Comparison of ENCODE assay signal across 1 cellular context in the genomic region with DNA sequence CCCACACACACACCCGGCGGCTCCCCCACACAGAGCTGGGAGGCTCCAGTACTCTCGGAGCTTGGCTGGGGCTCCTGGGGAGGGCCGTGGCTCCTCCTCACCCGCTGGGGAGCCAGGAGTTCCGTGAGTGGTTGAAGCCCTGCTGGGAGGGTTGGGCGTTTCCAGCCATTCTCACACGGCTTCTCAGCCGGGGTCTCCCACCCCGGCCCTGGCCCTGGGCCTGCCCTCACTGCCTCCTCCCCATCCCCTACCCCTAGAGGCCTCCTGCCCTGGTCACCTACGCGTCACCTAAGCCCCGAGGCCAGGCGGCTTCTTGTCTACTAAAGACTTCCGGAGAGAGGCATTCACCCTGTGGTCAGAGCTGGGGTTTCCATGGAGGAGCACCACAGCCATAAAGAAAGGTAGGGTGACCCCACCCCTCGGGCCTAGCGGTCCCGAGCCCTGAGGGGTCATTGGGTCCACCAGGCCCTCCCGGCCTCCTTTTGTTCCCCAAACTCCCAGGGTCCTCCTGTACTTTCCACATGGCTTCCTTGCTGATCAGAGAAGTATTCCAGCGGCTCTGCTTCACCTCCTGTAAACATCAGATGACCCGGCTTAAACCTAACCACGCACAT.
TF ChIP-seq lines count a peak whose summit lies in the region.

No MANE protein-coding gene starts in this region.

TF ChIP-seq in HepG2, 621 proteins besides CTCF, POLR2A, EP300 and RAD21 (continued from another document and continues in another):
- TF ChIP-seq, protein P1, sequence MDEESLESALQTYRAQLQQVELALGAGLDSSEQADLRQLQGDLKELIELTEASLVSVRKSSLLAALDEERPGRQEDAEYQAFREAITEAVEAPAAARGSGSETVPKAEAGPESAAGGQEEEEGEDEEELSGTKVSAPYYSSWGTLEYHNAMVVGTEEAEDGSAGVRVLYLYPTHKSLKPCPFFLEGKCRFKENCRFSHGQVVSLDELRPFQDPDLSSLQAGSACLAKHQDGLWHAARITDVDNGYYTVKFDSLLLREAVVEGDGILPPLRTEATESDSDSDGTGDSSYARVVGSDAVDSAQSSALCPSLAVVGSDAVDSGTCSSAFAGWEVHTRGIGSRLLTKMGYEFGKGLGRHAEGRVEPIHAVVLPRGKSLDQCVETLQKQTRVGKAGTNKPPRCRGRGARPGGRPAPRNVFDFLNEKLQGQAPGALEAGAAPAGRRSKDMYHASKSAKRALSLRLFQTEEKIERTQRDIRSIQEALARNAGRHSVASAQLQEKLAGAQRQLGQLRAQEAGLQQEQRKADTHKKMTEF (CRISPR knock-in tag; IDR thresholded peaks at IDR 0.05) = peak; percentile 61; the same call in 1 of the 2 replicates
- TF ChIP-seq ZIK1 (CRISPR knock-in tag; IDR thresholded peaks at IDR 0.05; ENCODE audit: borderline replicate concordance, low read depth) = no peak
- no peak for TF ChIP-seq BRCA1 (CRISPR knock-in tag; IDR thresholded peaks at IDR 0.05)
- TF ChIP-seq, protein P2, sequence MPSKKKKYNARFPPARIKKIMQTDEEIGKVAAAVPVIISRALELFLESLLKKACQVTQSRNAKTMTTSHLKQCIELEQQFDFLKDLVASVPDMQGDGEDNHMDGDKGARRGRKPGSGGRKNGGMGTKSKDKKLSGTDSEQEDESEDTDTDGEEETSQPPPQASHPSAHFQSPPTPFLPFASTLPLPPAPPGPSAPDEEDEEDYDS (CRISPR knock-in tag; IDR thresholded peaks at IDR 0.05) = no peak; the same call in 1 of the 2 replicates
- TF ChIP-seq ZMYM3 (CRISPR knock-in tag; IDR thresholded peaks at IDR 0.05) = peak; percentile 10; the same call in 1 of the 2 replicates
- TF ChIP-seq MBNL3 (CRISPR knock-in tag; conservative IDR thresholded peaks at IDR 0.05) = no peak
- no peak for TF ChIP-seq ZSCAN21 (CRISPR knock-in tag; IDR thresholded peaks at IDR 0.05; ENCODE audit: borderline replicate concordance)
- TF ChIP-seq, protein P3, sequence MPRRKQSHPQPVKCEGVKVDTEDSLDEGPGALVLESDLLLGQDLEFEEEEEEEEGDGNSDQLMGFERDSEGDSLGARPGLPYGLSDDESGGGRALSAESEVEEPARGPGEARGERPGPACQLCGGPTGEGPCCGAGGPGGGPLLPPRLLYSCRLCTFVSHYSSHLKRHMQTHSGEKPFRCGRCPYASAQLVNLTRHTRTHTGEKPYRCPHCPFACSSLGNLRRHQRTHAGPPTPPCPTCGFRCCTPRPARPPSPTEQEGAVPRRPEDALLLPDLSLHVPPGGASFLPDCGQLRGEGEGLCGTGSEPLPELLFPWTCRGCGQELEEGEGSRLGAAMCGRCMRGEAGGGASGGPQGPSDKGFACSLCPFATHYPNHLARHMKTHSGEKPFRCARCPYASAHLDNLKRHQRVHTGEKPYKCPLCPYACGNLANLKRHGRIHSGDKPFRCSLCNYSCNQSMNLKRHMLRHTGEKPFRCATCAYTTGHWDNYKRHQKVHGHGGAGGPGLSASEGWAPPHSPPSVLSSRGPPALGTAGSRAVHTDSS (CRISPR knock-in tag; conservative IDR thresholded peaks at IDR 0.05) = no peak
- TF ChIP-seq, protein P4, sequence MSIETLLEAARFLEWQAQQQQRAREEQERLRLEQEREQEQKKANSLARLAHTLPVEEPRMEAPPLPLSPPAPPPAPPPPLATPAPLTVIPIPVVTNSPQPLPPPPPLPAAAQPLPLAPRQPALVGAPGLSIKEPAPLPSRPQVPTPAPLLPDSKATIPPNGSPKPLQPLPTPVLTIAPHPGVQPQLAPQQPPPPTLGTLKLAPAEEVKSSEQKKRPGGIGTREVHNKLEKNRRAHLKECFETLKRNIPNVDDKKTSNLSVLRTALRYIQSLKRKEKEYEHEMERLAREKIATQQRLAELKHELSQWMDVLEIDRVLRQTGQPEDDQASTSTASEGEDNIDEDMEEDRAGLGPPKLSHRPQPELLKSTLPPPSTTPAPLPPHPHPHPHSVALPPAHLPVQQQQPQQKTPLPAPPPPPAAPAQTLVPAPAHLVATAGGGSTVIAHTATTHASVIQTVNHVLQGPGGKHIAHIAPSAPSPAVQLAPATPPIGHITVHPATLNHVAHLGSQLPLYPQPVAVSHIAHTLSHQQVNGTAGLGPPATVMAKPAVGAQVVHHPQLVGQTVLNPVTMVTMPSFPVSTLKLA (IDR thresholded peaks at IDR 0.05) = no peak
- peak; percentile 34; the same call in 1 of the 2 replicates for TF ChIP-seq SP4 (CRISPR knock-in tag; IDR thresholded peaks at IDR 0.05)
- TF ChIP-seq, protein P5, sequence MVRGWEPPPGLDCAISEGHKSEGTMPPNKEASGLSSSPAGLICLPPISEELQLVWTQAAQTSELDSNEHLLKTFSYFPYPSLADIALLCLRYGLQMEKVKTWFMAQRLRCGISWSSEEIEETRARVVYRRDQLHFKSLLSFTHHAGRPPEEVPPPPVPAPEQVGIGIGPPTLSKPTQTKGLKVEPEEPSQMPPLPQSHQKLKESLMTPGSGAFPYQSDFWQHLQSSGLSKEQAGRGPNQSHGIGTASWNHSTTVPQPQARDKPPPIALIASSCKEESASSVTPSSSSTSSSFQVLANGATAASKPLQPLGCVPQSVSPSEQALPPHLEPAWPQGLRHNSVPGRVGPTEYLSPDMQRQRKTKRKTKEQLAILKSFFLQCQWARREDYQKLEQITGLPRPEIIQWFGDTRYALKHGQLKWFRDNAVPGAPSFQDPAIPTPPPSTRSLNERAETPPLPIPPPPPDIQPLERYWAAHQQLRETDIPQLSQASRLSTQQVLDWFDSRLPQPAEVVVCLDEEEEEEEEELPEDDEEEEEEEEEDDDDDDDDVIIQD (CRISPR knock-in tag; IDR thresholded peaks at IDR 0.05; ENCODE audit: low read depth) = no peak
- peak; percentile 93 for TF ChIP-seq SRSF1 (optimal IDR thresholded peaks at IDR 0.05; ENCODE audit: low read depth, low read length)
- TF ChIP-seq GFI1 (CRISPR knock-in tag; IDR thresholded peaks at IDR 0.05; ENCODE audit: borderline replicate concordance) = no peak
- TF ChIP-seq, protein P6, sequence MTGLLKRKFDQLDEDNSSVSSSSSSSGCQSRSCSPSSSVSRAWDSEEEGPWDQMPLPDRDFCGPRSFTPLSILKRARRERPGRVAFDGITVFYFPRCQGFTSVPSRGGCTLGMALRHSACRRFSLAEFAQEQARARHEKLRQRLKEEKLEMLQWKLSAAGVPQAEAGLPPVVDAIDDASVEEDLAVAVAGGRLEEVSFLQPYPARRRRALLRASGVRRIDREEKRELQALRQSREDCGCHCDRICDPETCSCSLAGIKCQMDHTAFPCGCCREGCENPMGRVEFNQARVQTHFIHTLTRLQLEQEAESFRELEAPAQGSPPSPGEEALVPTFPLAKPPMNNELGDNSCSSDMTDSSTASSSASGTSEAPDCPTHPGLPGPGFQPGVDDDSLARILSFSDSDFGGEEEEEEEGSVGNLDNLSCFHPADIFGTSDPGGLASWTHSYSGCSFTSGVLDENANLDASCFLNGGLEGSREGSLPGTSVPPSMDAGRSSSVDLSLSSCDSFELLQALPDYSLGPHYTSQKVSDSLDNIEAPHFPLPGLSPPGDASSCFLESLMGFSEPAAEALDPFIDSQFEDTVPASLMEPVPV (CRISPR knock-in tag; IDR thresholded peaks at IDR 0.05) = 0 out of 2 replicates have a peak, but pooled peaks have one; percentile 55
- no peak for TF ChIP-seq ATF7 (IDR thresholded peaks at IDR 0.05)
- no peak; the same call in 1 of the 2 replicates for TF ChIP-seq ATF7 (CRISPR knock-in tag; IDR thresholded peaks at IDR 0.05)
- TF ChIP-seq ZFP37 (CRISPR knock-in tag; IDR thresholded peaks at IDR 0.05; ENCODE audit: borderline replicate concordance) = no peak
- no peak for TF ChIP-seq FOXA3 (CRISPR knock-in tag; IDR thresholded peaks at IDR 0.05)
- no peak for TF ChIP-seq BHLHE40 (IDR thresholded peaks at IDR 0.05; ENCODE audit: low read length)
- TF ChIP-seq ZNF224 (CRISPR knock-in tag; IDR thresholded peaks at IDR 0.05) = 0 out of 2 replicates have a peak, but pooled peaks have one; percentile 59
- peak; percentile 57; the same call in 1 of the 2 replicates for TF ChIP-seq PHF21A (CRISPR knock-in tag; IDR thresholded peaks at IDR 0.05)
- TF ChIP-seq ZNF329 (CRISPR knock-in tag; IDR thresholded peaks at IDR 0.05; ENCODE audit: low read depth) = peak; percentile 44; the same call in 1 of the 2 replicates
- TF ChIP-seq MTF1 (CRISPR knock-in tag; IDR thresholded peaks at IDR 0.05) = no peak
- TF ChIP-seq, protein P7, sequence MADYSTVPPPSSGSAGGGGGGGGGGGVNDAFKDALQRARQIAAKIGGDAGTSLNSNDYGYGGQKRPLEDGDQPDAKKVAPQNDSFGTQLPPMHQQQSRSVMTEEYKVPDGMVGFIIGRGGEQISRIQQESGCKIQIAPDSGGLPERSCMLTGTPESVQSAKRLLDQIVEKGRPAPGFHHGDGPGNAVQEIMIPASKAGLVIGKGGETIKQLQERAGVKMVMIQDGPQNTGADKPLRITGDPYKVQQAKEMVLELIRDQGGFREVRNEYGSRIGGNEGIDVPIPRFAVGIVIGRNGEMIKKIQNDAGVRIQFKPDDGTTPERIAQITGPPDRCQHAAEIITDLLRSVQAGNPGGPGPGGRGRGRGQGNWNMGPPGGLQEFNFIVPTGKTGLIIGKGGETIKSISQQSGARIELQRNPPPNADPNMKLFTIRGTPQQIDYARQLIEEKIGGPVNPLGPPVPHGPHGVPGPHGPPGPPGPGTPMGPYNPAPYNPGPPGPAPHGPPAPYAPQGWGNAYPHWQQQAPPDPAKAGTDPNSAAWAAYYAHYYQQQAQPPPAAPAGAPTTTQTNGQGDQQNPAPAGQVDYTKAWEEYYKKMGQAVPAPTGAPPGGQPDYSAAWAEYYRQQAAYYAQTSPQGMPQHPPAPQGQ (CRISPR knock-in tag; IDR thresholded peaks at IDR 0.05; ENCODE audit: borderline replicate concordance) = no peak
- TF ChIP-seq ZNF562 (CRISPR knock-in tag; IDR thresholded peaks at IDR 0.05; ENCODE audit: borderline replicate concordance) = no peak
- TF ChIP-seq ZNF83 (CRISPR knock-in tag; IDR thresholded peaks at IDR 0.05; ENCODE audit: borderline replicate concordance) = no peak
- no peak for TF ChIP-seq ATRX (CRISPR knock-in tag; IDR thresholded peaks at IDR 0.05; ENCODE audit: borderline replicate concordance)
- TF ChIP-seq, protein P8, sequence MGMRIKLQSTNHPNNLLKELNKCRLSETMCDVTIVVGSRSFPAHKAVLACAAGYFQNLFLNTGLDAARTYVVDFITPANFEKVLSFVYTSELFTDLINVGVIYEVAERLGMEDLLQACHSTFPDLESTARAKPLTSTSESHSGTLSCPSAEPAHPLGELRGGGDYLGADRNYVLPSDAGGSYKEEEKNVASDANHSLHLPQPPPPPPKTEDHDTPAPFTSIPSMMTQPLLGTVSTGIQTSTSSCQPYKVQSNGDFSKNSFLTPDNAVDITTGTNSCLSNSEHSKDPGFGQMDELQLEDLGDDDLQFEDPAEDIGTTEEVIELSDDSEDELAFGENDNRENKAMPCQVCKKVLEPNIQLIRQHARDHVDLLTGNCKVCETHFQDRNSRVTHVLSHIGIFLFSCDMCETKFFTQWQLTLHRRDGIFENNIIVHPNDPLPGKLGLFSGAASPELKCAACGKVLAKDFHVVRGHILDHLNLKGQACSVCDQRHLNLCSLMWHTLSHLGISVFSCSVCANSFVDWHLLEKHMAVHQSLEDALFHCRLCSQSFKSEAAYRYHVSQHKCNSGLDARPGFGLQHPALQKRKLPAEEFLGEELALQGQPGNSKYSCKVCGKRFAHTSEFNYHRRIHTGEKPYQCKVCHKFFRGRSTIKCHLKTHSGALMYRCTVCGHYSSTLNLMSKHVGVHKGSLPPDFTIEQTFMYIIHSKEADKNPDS (CRISPR knock-in tag; IDR thresholded peaks at IDR 0.05) = peak; percentile 70; the same call in 1 of the 2 replicates
- TF ChIP-seq, protein P9, sequence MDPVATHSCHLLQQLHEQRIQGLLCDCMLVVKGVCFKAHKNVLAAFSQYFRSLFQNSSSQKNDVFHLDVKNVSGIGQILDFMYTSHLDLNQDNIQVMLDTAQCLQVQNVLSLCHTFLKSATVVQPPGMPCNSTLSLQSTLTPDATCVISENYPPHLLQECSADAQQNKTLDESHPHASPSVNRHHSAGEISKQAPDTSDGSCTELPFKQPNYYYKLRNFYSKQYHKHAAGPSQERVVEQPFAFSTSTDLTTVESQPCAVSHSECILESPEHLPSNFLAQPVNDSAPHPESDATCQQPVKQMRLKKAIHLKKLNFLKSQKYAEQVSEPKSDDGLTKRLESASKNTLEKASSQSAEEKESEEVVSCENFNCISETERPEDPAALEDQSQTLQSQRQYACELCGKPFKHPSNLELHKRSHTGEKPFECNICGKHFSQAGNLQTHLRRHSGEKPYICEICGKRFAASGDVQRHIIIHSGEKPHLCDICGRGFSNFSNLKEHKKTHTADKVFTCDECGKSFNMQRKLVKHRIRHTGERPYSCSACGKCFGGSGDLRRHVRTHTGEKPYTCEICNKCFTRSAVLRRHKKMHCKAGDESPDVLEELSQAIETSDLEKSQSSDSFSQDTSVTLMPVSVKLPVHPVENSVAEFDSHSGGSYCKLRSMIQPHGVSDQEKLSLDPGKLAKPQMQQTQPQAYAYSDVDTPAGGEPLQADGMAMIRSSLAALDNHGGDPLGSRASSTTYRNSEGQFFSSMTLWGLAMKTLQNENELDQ (CRISPR knock-in tag; IDR thresholded peaks at IDR 0.05; ENCODE audit: borderline replicate concordance) = no peak
- TF ChIP-seq, protein P10, sequence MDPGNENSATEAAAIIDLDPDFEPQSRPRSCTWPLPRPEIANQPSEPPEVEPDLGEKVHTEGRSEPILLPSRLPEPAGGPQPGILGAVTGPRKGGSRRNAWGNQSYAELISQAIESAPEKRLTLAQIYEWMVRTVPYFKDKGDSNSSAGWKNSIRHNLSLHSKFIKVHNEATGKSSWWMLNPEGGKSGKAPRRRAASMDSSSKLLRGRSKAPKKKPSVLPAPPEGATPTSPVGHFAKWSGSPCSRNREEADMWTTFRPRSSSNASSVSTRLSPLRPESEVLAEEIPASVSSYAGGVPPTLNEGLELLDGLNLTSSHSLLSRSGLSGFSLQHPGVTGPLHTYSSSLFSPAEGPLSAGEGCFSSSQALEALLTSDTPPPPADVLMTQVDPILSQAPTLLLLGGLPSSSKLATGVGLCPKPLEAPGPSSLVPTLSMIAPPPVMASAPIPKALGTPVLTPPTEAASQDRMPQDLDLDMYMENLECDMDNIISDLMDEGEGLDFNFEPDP (CRISPR knock-in tag; conservative IDR thresholded peaks at IDR 0.05) = no peak
- TF ChIP-seq ZNF746 (CRISPR knock-in tag; IDR thresholded peaks at IDR 0.05) = no peak; the same call in none of the 2 replicates
- TF ChIP-seq LCORL (IDR thresholded peaks at IDR 0.05) = no peak
- peak; percentile 67 for TF ChIP-seq LCORL (CRISPR knock-in tag; IDR thresholded peaks at IDR 0.05)
- no peak for TF ChIP-seq SP140L (CRISPR knock-in tag; IDR thresholded peaks at IDR 0.05; ENCODE audit: borderline replicate concordance)
- TF ChIP-seq RFX1 (IDR thresholded peaks at IDR 0.05) = no peak
- no peak for TF ChIP-seq ZNF7 (CRISPR knock-in tag; IDR thresholded peaks at IDR 0.05)
- TF ChIP-seq KDM5A (IDR thresholded peaks at IDR 0.05; ENCODE audit: borderline replicate concordance, low read length) = no peak
- TF ChIP-seq STAG1 (CRISPR knock-in tag; IDR thresholded peaks at IDR 0.05) = no peak
- TF ChIP-seq MAZ (IDR thresholded peaks at IDR 0.05; ENCODE audit: borderline replicate concordance, low read depth, low read length) = peak; percentile 89; the same call in 1 of the 2 replicates
- peak; percentile 84 for TF ChIP-seq MAZ (CRISPR knock-in tag; IDR thresholded peaks at IDR 0.05; ENCODE audit: low read depth)
- peak; percentile 45; the same call in 1 of the 2 replicates for TF ChIP-seq FOXK1 (CRISPR knock-in tag; IDR thresholded peaks at IDR 0.05; ENCODE audit: borderline replicate concordance, low read depth)
- TF ChIP-seq FOXP1 (IDR thresholded peaks at IDR 0.05) = no peak
- no peak for TF ChIP-seq FOXP1 (CRISPR knock-in tag; IDR thresholded peaks at IDR 0.05)
- no peak for TF ChIP-seq HNF4A (CRISPR knock-in tag; IDR thresholded peaks at IDR 0.05)
- TF ChIP-seq ZNF354B (CRISPR knock-in tag; IDR thresholded peaks at IDR 0.05) = no peak
- TF ChIP-seq ZNF567 (CRISPR knock-in tag; IDR thresholded peaks at IDR 0.05; ENCODE audit: borderline replicate concordance) = no peak; the same call in 1 of the 2 replicates
- no peak for TF ChIP-seq PLRG1 (conservative IDR thresholded peaks at IDR 0.05)
